In genomic region chr1:1918901-1919303, GRCh38 we compare ENCODE assay signal across 8 cellular contexts. TPM values are rescaled to one million over a fixed set of nuclear protein-coding genes. Genes with fewer than 3 reads are reported as not detected.
DNase-seq lines count a peak whose midpoint lies in the region; ATAC-seq and TF ChIP-seq lines count a peak whose summit lies in the region.

TSS of gene TMEM52 (minus strand) at chr1:1919279. CDS start at chr1:1919265, 14 bp downstream.

- no peaks in the 10 kb centered on the region for H3K36me3 Mint-ChIP-seq in naive B cell

- H3K4me3 Mint-ChIP-seq in naive B cell, result peak within 1 kb of the TSS; percentile 44 to 81 (median 71)

- no peaks in the 10 kb centered on the region for H3K27me3 ChIP-seq in brain microvascular endothelial cell (replicated peaks)

- H3K27ac Mint-ChIP-seq in naive B cell, result peak within 1 kb of the TSS in 4 of 6 donors; percentile 27 to 92 (median 82)

- H3K27ac ChIP-seq in 22Rv1, result peak within 1 kb of the TSS; percentile 64
- H3K27ac ChIP-seq in brain microvascular endothelial cell, result no peak within 1 kb of the TSS

- DNase-seq in brain microvascular endothelial cell, result no peak
- DNase-seq in naive B cell, result no peak
- DNase-seq in GDM1 (lab: John Stamatoyannopoulos, UW), result no peak
- no peak for DNase-seq in stimulated activated CD4-positive, alpha-beta T cell treated with anti-CD3 and anti-CD28 coated beads, Interleukin-4, amount 100 ng/mL, for 1 hour
- DNase-seq in mucosa of gallbladder (ENCODE audit: low spot score), result no peak

- peaks cover 0 to 2% (median 0%) of the 10 kb centered on the region in 7 donors for H3K9me3 Mint-ChIP-seq in naive B cell

- peak within 1 kb of the TSS; percentile 42 for H3K4me3 ChIP-seq in brain microvascular endothelial cell (ENCODE audit: low read depth, low read length)

- no peaks in the 10 kb centered on the region for H3K36me3 ChIP-seq in brain microvascular endothelial cell (replicated peaks)

- peak; percentile 37 for ATAC-seq in GM19035 (IDR thresholded peaks at IDR 0.05; ENCODE audit: unreplicated experiment)
- peak; percentile 6 for ATAC-seq in HG03575 (IDR thresholded peaks at IDR 0.05; ENCODE audit: extremely low read depth, insufficient number of reproducible peaks, low FRiP score, unreplicated experiment)
- peak; percentile 21 to 32 for ATAC-seq in naive B cell (ENCODE audit: low read depth in 2 of 2)

- in situ Hi-C loops in brain microvascular endothelial cell (cut with HindIII; ENCODE audit: low pct_ligation_motif_present, low sequenced_read_pairs), result no loop called here

- H3K27me3 Mint-ChIP-seq in naive B cell, result peaks cover 0 to 13% (median 2%) of the 10 kb centered on the region in 3 donors

- peaks cover 0 to 5% (median 0%) of the 10 kb centered on the region in 3 donors for H3K4me1 Mint-ChIP-seq in naive B cell

- TF ChIP-seq CTCF in 22Rv1 (IDR thresholded peaks at IDR 0.05), result peak; percentile 49
- no peak for TF ChIP-seq CTCF in brain microvascular endothelial cell (IDR thresholded peaks at IDR 0.05; ENCODE audit: low read depth, low read length, missing control alignments)

RNA-seq across cellular contexts. Expression of gene TMEM52, which starts in this region (rescaled TPM):
- under 1 TPM in 2 of 6 donors, not detected in 4; 0.28 to 0.31 TPM for polyA plus RNA-seq in naive B cell (ENCODE audit: low read depth in 6 of 6)
- total RNA-seq in mucosa of gallbladder, result 2.4 TPM

Comparison
In these comparisons a context has a peak if more than half of its experiments do, and no peak if none do; other contexts are left out.
1. Peak in ATAC-seq in naive B cell; RNA of the gene not detected or under 1 TPM.